Comparison of ENCODE assay signal across 8 cellular contexts in the genomic region with DNA sequence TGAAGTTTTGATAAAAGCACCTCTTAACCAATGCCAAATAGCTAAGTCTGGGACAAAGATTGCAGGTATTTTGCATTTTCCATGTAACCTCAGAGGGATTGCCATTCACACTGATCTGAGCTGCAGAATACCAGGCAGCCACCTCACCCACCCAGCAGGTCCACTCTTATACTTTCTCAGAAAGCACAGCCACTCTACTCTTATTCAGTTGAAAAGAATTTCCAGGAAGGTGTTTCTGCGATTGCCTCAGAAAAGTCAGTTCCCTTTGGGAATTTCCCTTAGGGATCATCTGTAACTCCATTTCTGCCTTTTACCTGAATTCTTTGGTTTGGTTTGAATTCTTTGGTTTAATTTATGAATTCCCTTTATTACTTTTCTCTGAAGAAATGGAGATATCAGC. TPM values are rescaled to one million over a fixed set of nuclear protein-coding genes. Genes with fewer than 3 reads are reported as not detected.
DNase-seq lines count a peak whose midpoint lies in the region; ATAC-seq and TF ChIP-seq lines count a peak whose summit lies in the region.

No MANE protein-coding gene starts in this region.

- H3K4me3 Mint-ChIP-seq in activated B cell treated with CpG ODN at 0.5 μM for 24 hours: peak overlapping the region; percentile 97

- H2AFZ ChIP-seq in GM23248: no peak overlapping the region

- no peaks in the 10 kb centered on the region for H3K9me3 ChIP-seq in GM23248 (ENCODE audit: low read depth)

- no peaks in the 10 kb centered on the region for H3K36me3 ChIP-seq in GM23248 (ENCODE audit: low read depth)

- H3K9me3 Mint-ChIP-seq in activated B cell treated with CpG ODN at 0.5 μM for 24 hours: no peaks in the 10 kb centered on the region

- H3K27ac ChIP-seq in GM23248 (no peak overlapping the region), substantia nigra (ENCODE audit: low read depth, low read length, poor library complexity, severe bottlenecking) (no peak overlapping the region)

- H3K4me1 ChIP-seq in GM23248 (ENCODE audit: insufficient read depth): peaks cover 10% of the 10 kb centered on the region

- intact Hi-C loops in activated B cell treated with CpG ODN at 0.5 μM for 24 hours (cut with micrococcal nuclease): loop anchor here (2.0 kb wide), 1 partner anchor 270 kb away; a partner anchor contains a TSS

- H3F3A ChIP-seq in GM23248 (ENCODE audit: insufficient read depth): peaks cover 10% of the 10 kb centered on the region; the same call in 1 of the 2 replicates

- peaks cover 60% of the 10 kb centered on the region for H3K4me1 Mint-ChIP-seq in activated B cell treated with CpG ODN at 0.5 μM for 24 hours

- TF ChIP-seq CTCF in AG10803 (conservative IDR thresholded peaks at IDR 0.05; ENCODE audit: low read length) (no peak), activated B cell treated with CpG ODN at 0.5 μM for 24 hours (IDR thresholded peaks at IDR 0.05) (no peak), fibroblast of the aortic adventitia (IDR thresholded peaks at IDR 0.05; ENCODE audit: insufficient read depth, low read length) (no peak)

- POLR2A ChIA-PET in activated B cell treated with CpG ODN at 0.5 μM for 24 hours (lab: Charles Lee): interaction anchor here (0.8 to 6.6 kb wide), 9 partner anchors 8 to 360 kb away, joined by 3 to 77 read pairs (median 4); a partner anchor contains a TSS

- ATAC-seq in activated B cell treated with CpG ODN at 0.5 μM for 24 hours (ENCODE audit: low read depth): no peak

- H4K20me1 ChIP-seq in GM23248 (ENCODE audit: insufficient read depth): no peaks in the 10 kb centered on the region

- no peaks in the 10 kb centered on the region for H3K27me3 Mint-ChIP-seq in activated B cell treated with CpG ODN at 0.5 μM for 24 hours

- H3K36me3 Mint-ChIP-seq in activated B cell treated with CpG ODN at 0.5 μM for 24 hours (ENCODE audit: low read depth): peaks cover 2% of the 10 kb centered on the region

- no peak overlapping the region for H3K4me3 ChIP-seq in AG10803 (ENCODE audit: low read length)
- no peak overlapping the region for H3K4me3 ChIP-seq in GM23248
- no peak overlapping the region for H3K4me3 ChIP-seq in fibroblast of the aortic adventitia (ENCODE audit: low read depth, low read length)

- no peak overlapping the region for H3K9ac ChIP-seq in GM23248

- peak overlapping the region; percentile 99 for H3K27ac Mint-ChIP-seq in activated B cell treated with CpG ODN at 0.5 μM for 24 hours

- in situ Hi-C loops in GM23248 (cut with MboI): no loop called here

- H3K27me3 ChIP-seq in GM23248 (replicated peaks; ENCODE audit: insufficient read depth): no peaks in the 10 kb centered on the region

- peak overlapping the region; percentile 7 for H3K4me2 ChIP-seq in GM23248 (ENCODE audit: unreplicated experiment)

- CTCF ChIA-PET in activated B cell treated with CpG ODN at 0.5 μM for 24 hours (lab: Charles Lee): no interaction called here

- DNase-seq in AG10803 (ENCODE audit: low read depth) (peak; percentile 65), GM23248 (peak; percentile 73), activated B cell treated with CpG ODN at 0.5 μM for 24 hours (no peak), fibroblast of the aortic adventitia (ENCODE audit: low read depth) (peak; percentile 71), NCI-H345 treated with DMSO at 0.1 percent for 48 hours (lab: John Stamatoyannopoulos, UW; ENCODE audit: unreplicated experiment) (no peak), SKM-1 (lab: John Stamatoyannopoulos, UW; ENCODE audit: unreplicated experiment) (no peak), substantia nigra (lab: John Stamatoyannopoulos, UW) (no peak), NCI-H69 (lab: John Stamatoyannopoulos, UW) (no peak)

- no peaks in the 10 kb centered on the region for H3K79me2 ChIP-seq in GM23248 (ENCODE audit: insufficient read depth)

- H3K9me2 ChIP-seq in GM23248 (ENCODE audit: insufficient read depth): no peaks in the 10 kb centered on the region

- WGBS in GM23248 (ENCODE audit: low coverage in 1 of 2, low lambda C conversion rate in 2 of 2, missing lambda C conversion rate in 2 of 2), 2 experiments: 5 to 23% methylated on average over 1 of the region's 1 CpG

RNA-seq across cellular contexts. Expression of a gene that starts 0.9 kb away (rescaled TPM):
- not detected in 2 replicates for total RNA-seq in GM23248 (2014; rRNA removed; shearing (Covaris generic))
- polyA plus RNA-seq in GM23248 (2016; fragmentation: Nextera tagmentation; extraction: Ambion mirVana): 0.49 and 0.58 TPM in 2 replicates
- total RNA-seq in activated B cell treated with CpG ODN at 0.5 μM for 24 hours: 59.7 and 66.4 TPM in 2 replicates
- not detected in 2 replicates for total RNA-seq in fibroblast of the aortic adventitia (ENCODE audit: low replicate concordance)

Comparison
In these comparisons a context has a peak if more than half of its experiments do, and no peak if none do; other contexts are left out.
1. DNase-seq: peak in AG10803 (single experiment), GM23248 (single experiment) and fibroblast of the aortic adventitia (single experiment); none in activated B cell treated with CpG ODN at 0.5 μM for 24 hours (single experiment), NCI-H345 treated with DMSO at 0.1 percent for 48 hours (single experiment), SKM-1 (single experiment), substantia nigra (0 of 49) and NCI-H69 (single experiment).
2. RNA of a gene that starts 0.9 kb away (total RNA-seq): 59.7 to 66.4 TPM in activated B cell treated with CpG ODN at 0.5 μM for 24 hours; not detected in GM23248 and not detected in fibroblast of the aortic adventitia; every median in the first group is over 10 times any median in the second.